Comparison of ENCODE assay signal across 1 cellular context in the genomic region with DNA sequence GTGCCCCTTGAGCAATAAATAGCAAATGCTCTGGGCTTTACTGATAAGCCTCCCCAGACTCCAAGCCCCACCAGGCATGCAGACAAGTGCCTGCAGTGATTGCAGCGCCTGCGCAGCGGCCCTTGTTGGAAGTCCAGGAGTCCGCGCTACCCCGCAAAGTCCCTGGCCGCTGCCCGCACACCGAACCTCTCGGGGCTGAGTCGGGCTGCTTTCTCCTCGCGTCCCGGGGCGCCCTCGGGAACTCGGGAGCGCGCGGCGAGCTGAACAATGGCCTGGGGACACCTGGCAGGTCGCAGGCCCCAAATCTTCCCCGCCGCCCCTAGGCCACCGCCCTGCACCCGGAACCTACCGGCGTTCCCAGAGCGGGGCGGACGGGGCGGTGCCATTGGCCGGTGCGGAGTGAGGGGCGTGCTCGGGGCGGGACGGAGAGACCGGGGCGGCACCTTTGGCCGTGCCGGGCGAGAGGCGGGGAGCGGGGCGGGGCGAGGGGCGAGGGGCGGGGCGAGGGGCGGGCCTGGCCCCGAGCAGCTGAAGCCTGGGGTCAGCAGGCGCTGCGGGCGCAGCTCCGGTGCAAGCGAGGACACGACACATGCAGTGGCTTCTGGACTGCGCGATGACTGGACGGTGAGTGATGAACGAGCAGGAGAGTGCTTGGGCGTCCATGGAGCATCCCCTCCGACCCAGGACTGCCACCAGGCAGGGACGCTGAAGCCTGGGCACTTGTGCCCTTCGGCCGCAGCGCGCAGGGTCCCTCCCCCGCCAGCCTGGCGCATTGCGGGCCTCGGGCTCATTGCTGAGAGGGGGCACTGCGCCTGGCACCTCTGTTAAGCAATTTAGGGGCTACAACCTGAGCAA.
TF ChIP-seq lines count a peak whose summit lies in the region.

A gene with protein sequence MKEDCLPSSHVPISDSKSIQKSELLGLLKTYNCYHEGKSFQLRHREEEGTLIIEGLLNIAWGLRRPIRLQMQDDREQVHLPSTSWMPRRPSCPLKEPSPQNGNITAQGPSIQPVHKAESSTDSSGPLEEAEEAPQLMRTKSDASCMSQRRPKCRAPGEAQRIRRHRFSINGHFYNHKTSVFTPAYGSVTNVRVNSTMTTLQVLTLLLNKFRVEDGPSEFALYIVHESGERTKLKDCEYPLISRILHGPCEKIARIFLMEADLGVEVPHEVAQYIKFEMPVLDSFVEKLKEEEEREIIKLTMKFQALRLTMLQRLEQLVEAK (plus strand): TSS at position 560 of the 855 bp plus-strand sequence. CDS start 10,401 bp downstream, outside the sequence.

TF ChIP-seq in HEK293, 187 proteins besides CTCF, POLR2A, EP300 and RAD21 (continued from another document and continues in another):
- TF ChIP-seq ZNF148 (tag by site-specific recombination; IDR thresholded peaks at IDR 0.05; ENCODE audit: borderline replicate concordance) (no peak), ZNF629 (tag by site-specific recombination; IDR thresholded peaks at IDR 0.05) (peak; percentile 32; the same call in 1 of the 2 replicates), ZNF747 (tag by site-specific recombination; IDR thresholded peaks at IDR 0.05) (no peak), ZNF266 (tag by site-specific recombination; IDR thresholded peaks at IDR 0.05; ENCODE audit: low read depth) (peak; percentile 38; the same call in 1 of the 2 replicates), HIC1 (tag by site-specific recombination; IDR thresholded peaks at IDR 0.05) (peak; percentile 50; the same call in 1 of the 2 replicates), SALL2 (tag by site-specific recombination; IDR thresholded peaks at IDR 0.05; ENCODE audit: borderline replicate concordance) (no peak), ZBTB20 (tag by site-specific recombination; IDR thresholded peaks at IDR 0.05) (peak; percentile 59; the same call in 1 of the 2 replicates), SP7 (tag by site-specific recombination; IDR thresholded peaks at IDR 0.05) (peak; percentile 40; the same call in 1 of the 2 replicates), SP3 (tag by site-specific recombination; IDR thresholded peaks at IDR 0.05) (peak; percentile 84), ZEB2 (tag by site-specific recombination; IDR thresholded peaks at IDR 0.05) (peak; percentile 92), KLF7 (tag by site-specific recombination; IDR thresholded peaks at IDR 0.05; ENCODE audit: borderline replicate concordance) (peak; percentile 93; the same call in 1 of the 2 replicates), ZNF26 (tag by site-specific recombination; IDR thresholded peaks at IDR 0.05) (no peak), ZSCAN30 (tag by site-specific recombination; IDR thresholded peaks at IDR 0.05) (peak; percentile 25; the same call in 1 of the 2 replicates), ZBTB10 (tag by site-specific recombination; IDR thresholded peaks at IDR 0.05) (peak; percentile 70; the same call in 1 of the 2 replicates), ZNF146 (tag by site-specific recombination; IDR thresholded peaks at IDR 0.05) (no peak), ZXDB (tag by site-specific recombination; IDR thresholded peaks at IDR 0.05) (peak; percentile 81), BCL11A (tag by site-specific recombination; IDR thresholded peaks at IDR 0.05; ENCODE audit: low read depth) (peak; percentile 59; the same call in 1 of the 2 replicates), GLIS1 (tag by site-specific recombination; IDR thresholded peaks at IDR 0.05) (peak; percentile 78), TSHZ1 (tag by site-specific recombination; IDR thresholded peaks at IDR 0.05; ENCODE audit: borderline replicate concordance) (no peak), ZBTB8A (tag by site-specific recombination; IDR thresholded peaks at IDR 0.05) (peak; percentile 79), SCRT2 (tag by site-specific recombination; IDR thresholded peaks at IDR 0.05) (peak; percentile 84), SP2 (tag by site-specific recombination; IDR thresholded peaks at IDR 0.05) (peak; percentile 88), ZBTB17 (tag by site-specific recombination; IDR thresholded peaks at IDR 0.05) (peak; percentile 88), GLIS2 (tag by site-specific recombination; IDR thresholded peaks at IDR 0.05) (peak; percentile 82), OSR2 (tag by site-specific recombination; IDR thresholded peaks at IDR 0.05) (peak; percentile 22; the same call in 1 of the 2 replicates), ZNF335 (tag by site-specific recombination; conservative IDR thresholded peaks at IDR 0.05) (peak; percentile 96), ZNF2 (tag by site-specific recombination; IDR thresholded peaks at IDR 0.05) (peak; percentile 58; the same call in 1 of the 2 replicates)
- TF ChIP-seq, protein P1, sequence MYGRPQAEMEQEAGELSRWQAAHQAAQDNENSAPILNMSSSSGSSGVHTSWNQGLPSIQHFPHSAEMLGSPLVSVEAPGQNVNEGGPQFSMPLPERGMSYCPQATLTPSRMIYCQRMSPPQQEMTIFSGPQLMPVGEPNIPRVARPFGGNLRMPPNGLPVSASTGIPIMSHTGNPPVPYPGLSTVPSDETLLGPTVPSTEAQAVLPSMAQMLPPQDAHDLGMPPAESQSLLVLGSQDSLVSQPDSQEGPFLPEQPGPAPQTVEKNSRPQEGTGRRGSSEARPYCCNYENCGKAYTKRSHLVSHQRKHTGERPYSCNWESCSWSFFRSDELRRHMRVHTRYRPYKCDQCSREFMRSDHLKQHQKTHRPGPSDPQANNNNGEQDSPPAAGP (tag by site-specific recombination; IDR thresholded peaks at IDR 0.05): peak; percentile 64; the same call in 1 of the 2 replicates
- TF ChIP-seq, protein P2, sequence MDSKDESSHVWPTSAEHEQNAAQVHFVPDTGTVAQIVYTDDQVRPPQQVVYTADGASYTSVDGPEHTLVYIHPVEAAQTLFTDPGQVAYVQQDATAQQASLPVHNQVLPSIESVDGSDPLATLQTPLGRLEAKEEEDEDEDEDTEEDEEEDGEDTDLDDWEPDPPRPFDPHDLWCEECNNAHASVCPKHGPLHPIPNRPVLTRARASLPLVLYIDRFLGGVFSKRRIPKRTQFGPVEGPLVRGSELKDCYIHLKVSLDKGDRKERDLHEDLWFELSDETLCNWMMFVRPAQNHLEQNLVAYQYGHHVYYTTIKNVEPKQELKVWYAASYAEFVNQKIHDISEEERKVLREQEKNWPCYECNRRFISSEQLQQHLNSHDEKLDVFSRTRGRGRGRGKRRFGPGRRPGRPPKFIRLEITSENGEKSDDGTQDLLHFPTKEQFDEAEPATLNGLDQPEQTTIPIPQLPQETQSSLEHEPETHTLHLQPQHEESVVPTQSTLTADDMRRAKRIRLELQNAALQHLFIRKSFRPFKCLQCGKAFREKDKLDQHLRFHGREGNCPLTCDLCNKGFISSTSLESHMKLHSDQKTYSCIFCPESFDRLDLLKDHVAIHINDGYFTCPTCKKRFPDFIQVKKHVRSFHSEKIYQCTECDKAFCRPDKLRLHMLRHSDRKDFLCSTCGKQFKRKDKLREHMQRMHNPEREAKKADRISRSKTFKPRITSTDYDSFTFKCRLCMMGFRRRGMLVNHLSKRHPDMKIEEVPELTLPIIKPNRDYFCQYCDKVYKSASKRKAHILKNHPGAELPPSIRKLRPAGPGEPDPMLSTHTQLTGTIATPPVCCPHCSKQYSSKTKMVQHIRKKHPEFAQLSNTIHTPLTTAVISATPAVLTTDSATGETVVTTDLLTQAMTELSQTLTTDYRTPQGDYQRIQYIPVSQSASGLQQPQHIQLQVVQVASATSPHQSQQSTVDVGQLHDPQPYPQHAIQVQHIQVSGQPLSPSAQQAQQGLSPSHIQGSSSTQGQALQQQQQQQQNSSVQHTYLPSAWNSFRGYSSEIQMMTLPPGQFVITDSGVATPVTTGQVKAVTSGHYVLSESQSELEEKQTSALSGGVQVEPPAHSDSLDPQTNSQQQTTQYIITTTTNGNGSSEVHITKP (tag by site-specific recombination; IDR thresholded peaks at IDR 0.05): peak; percentile 37; the same call in 1 of the 2 replicates
- TF ChIP-seq, protein P3, sequence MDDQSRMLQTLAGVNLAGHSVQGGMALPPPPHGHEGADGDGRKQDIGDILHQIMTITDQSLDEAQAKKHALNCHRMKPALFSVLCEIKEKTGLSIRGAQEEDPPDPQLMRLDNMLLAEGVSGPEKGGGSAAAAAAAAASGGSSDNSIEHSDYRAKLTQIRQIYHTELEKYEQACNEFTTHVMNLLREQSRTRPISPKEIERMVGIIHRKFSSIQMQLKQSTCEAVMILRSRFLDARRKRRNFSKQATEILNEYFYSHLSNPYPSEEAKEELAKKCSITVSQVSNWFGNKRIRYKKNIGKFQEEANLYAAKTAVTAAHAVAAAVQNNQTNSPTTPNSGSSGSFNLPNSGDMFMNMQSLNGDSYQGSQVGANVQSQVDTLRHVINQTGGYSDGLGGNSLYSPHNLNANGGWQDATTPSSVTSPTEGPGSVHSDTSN (CRISPR knock-in tag; IDR thresholded peaks at IDR 0.05): peak; percentile 62; the same call in 1 of the 2 replicates
